In genomic region chr14:96363751-96364336, GRCh38 we compare ENCODE assay signal across 8 cellular contexts. TPM values are rescaled to one million over a fixed set of nuclear protein-coding genes. Genes with fewer than 3 reads are reported as not detected.
DNase-seq lines count a peak whose midpoint lies in the region; TF ChIP-seq lines count a peak whose summit lies in the region.

No MANE protein-coding gene starts in this region.

- no peaks in the 10 kb centered on the region for H3K36me3 Mint-ChIP-seq in MCF 10A (ENCODE audit: insufficient read depth, unreplicated experiment)

- BruUV-seq in MCF 10A (replicated peaks; lab: Mats Ljungman, UMichigan): no TSS peak

- TF ChIP-seq POLR2A in spleen (IDR thresholded peaks at IDR 0.05): no peak

- H3K4me3 ChIP-seq in spleen: peak overlapping the region; percentile 92 to 99 (median 96)

- H3K27me3 Mint-ChIP-seq in MCF 10A (ENCODE audit: insufficient read depth, unreplicated experiment): no peaks in the 10 kb centered on the region

- H3K4me1 ChIP-seq in spleen: peaks cover 19 to 68% (median 48%) of the 10 kb centered on the region in 6 donors

- no peak for TF ChIP-seq CTCF in GM20000 (IDR thresholded peaks at IDR 0.05; ENCODE audit: extremely low read depth, missing control alignments)
- no peak for TF ChIP-seq CTCF in MCF 10A (IDR thresholded peaks at IDR 0.05; ENCODE audit: unreplicated experiment)
- TF ChIP-seq CTCF in spleen (IDR thresholded peaks at IDR 0.05 in 8 of 11, conservative IDR thresholded peaks at IDR 0.05 in 3 of 11): no peak

- POLR2A ChIA-PET in MCF 10A (lab: Yijun Ruan, JAX): interaction anchor here (0.7 to 2.2 kb wide), 10 partner anchors 9 to 832 kb away, joined by 3 to 16 read pairs (median 4); partner anchors contain the start of gene AK7

- H3K4me3 Mint-ChIP-seq in MCF 10A (ENCODE audit: unreplicated experiment): peak overlapping the region; percentile 95

- DNase-seq in COR-L47 (lab: John Stamatoyannopoulos, UW) (peak; percentile 30), GM20000 (ENCODE audit: low spot score) (peak; percentile 38), HT1080 (ENCODE audit: low read depth) (peak; percentile 33), SK-N-DZ (ENCODE audit: low spot score) (peak; percentile 10), MCF 10A (ENCODE audit: unreplicated experiment) (peak; percentile 61), iris pigment epithelial cell (ENCODE audit: low read depth) (peak; percentile 79), spleen (peak; percentile 85), NCI-H187 treated with DMSO at 0.1 percent for 48 hours (lab: John Stamatoyannopoulos, UW) (no peak)

- H3K27ac Mint-ChIP-seq in MCF 10A (ENCODE audit: low read depth, unreplicated experiment): peak overlapping the region; percentile 69

- peaks cover 28% of the 10 kb centered on the region for H3K4me1 Mint-ChIP-seq in MCF 10A (ENCODE audit: insufficient read depth, unreplicated experiment)

- no peaks in the 10 kb centered on the region for H3K9me3 Mint-ChIP-seq in MCF 10A (ENCODE audit: unreplicated experiment)

- intact Hi-C loops in MCF 10A (cut with micrococcal nuclease) (no loop called here), spleen (cut with DNase I; ENCODE audit: low total_unique reads) (no loop called here)

- peak overlapping the region; percentile 87 to 98 (median 94) for H3K27ac ChIP-seq in spleen

- no peaks in the 10 kb centered on the region for H3K36me3 ChIP-seq in spleen

- H3K27me3 ChIP-seq in spleen (replicated peaks in 1 of 7): no peaks in the 10 kb centered on the region

- H3K9me3 ChIP-seq in spleen: peaks cover 0 to under 1% (median 0%) of the 10 kb centered on the region in 8 donors

- CTCF ChIA-PET in MCF 10A (lab: Yijun Ruan, JAX): interaction anchor here (0.7 kb wide), 1 partner anchor 262 kb away, joined by 3 read pairs; no protein-coding TSS in a partner anchor

- 0 to 1% (median 1%) methylated on average over 34 to 38 of the region's 38 CpGs for WGBS in spleen, 5 donors

RNA-seq across cellular contexts. Expression of gene GSKIP, which starts 0.5 kb away (rescaled TPM):
- total RNA-seq in HT1080 (2014; rRNA removed; shearing (Covaris generic)): 28.1 and 36.6 TPM in 2 replicates
- polyA plus RNA-seq in HT1080 (2015; cell fraction: cytosol; rRNA removed): 31.4 and 33.5 TPM in 2 replicates
- polyA plus RNA-seq in HT1080 (2015; cell fraction: nucleus; rRNA removed): 23.7 and 30.4 TPM in 2 replicates
- 12.1 and 14.3 TPM in 2 replicates for polyA plus RNA-seq in SK-N-DZ (2014; cell fraction: cytosol; rRNA removed)
- 8.2 and 12.7 TPM in 2 replicates for polyA plus RNA-seq in SK-N-DZ (2014; cell fraction: nucleus; rRNA removed)
- 19.8 and 22.5 TPM in 2 replicates for total RNA-seq in MCF 10A (2022)
- 10 to 100 TPM; 13.3 to 24.3 (median 18.0) TPM for total RNA-seq in spleen
- 10 to 100 TPM; 11.0 to 16.1 (median 12.5) TPM for polyA plus RNA-seq in spleen

RNA-seq across cellular contexts. Expression of gene ATG2B, which starts 0.7 kb away (rescaled TPM):
- total RNA-seq in HT1080 (2014; rRNA removed; shearing (Covaris generic)): 6.9 and 9.4 TPM in 2 replicates
- polyA plus RNA-seq in HT1080 (2015; cell fraction: cytosol; rRNA removed): 3.7 and 5.5 TPM in 2 replicates
- 14.9 and 15.7 TPM in 2 replicates for polyA plus RNA-seq in HT1080 (2015; cell fraction: nucleus; rRNA removed)
- polyA plus RNA-seq in SK-N-DZ (2014; cell fraction: cytosol; rRNA removed): 2.7 and 4.0 TPM in 2 replicates
- polyA plus RNA-seq in SK-N-DZ (2014; cell fraction: nucleus; rRNA removed): 8.0 and 10.2 TPM in 2 replicates
- total RNA-seq in MCF 10A (2022) (20.5 and 22.2 TPM in 2 replicates), spleen (10 to 100 TPM; 25.3 to 38.2 (median 31.1) TPM)
- 1 to 10 TPM; 2.9 to 4.7 (median 3.9) TPM for polyA plus RNA-seq in spleen

RNA-seq across cellular contexts. Expression of gene AK7, which starts 28.1 kb away (rescaled TPM):
- 0.23 TPM in 1 of 2 replicates, not detected in the other for total RNA-seq in HT1080 (2014; rRNA removed; shearing (Covaris generic))
- polyA plus RNA-seq in HT1080 (2015; cell fraction: cytosol; rRNA removed): 0.08 and 0.18 TPM in 2 replicates
- 0.12 TPM in 1 of 2 replicates, not detected in the other for polyA plus RNA-seq in HT1080 (2015; cell fraction: nucleus; rRNA removed)
- 3.2 and 4.4 TPM in 2 replicates for polyA plus RNA-seq in SK-N-DZ (2014; cell fraction: cytosol; rRNA removed)
- polyA plus RNA-seq in SK-N-DZ (2014; cell fraction: nucleus; rRNA removed): 2.3 and 4.9 TPM in 2 replicates
- total RNA-seq in MCF 10A (2022) (0.21 and 0.52 TPM in 2 replicates), spleen (10 to 100 TPM in 2 of 7 donors, 1 to 10 TPM in 5; 2.6 to 10.3 (median 6.1) TPM)
- polyA plus RNA-seq in spleen: 1 to 10 TPM in 2 of 3 donors, under 1 TPM in 1; 0.89 to 2.9 (median 1.2) TPM
